ENCODE assay signal across 8 cellular contexts in the genomic region with DNA sequence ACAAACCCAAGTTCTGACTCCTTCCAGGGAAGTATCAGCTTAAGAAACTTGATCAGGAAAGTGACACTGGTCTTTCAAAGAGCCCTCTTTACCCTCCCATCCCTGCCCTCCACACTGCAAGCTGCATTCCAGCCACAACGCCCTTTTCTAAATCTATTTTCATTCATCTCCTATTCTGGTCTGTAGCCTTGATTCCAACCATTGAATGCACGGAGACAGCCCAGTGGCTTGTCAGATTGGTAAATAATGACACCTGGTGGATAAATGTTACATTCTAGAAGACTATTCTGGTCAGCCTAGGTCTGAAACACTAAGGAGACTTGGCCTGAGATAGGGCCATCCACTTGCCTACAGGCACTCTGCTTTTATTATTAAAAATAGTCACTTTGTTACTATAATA.
A peak's percentile ranks its signal among the peaks of the same experiment; 100 is the strongest.
DNase-seq lines count a peak whose midpoint lies in the region; ATAC-seq, FAIRE-seq and TF ChIP-seq lines count a peak whose summit lies in the region.

No MANE protein-coding gene starts in this region.

- no peak overlapping the region for H3K4me3 ChIP-seq in astrocyte of the spinal cord (ENCODE audit: low read depth, low read length)

- DNase-seq in D721Med (ENCODE audit: insufficient read length, low spot score) (no peak), KBM-7 (peak; percentile 36), astrocyte of the spinal cord (ENCODE audit: low read depth, low spot score) (peak; percentile 52), MV-4-11 (lab: John Stamatoyannopoulos, UW) (no peak), middle frontal gyrus (ENCODE audit: extremely low spot score, low spot score) (no peak)

- no peak for ATAC-seq in GM18858 (IDR thresholded peaks at IDR 0.05; ENCODE audit: unreplicated experiment)
- ATAC-seq in HG03571 (IDR thresholded peaks at IDR 0.05; ENCODE audit: unreplicated experiment): no peak

- in situ Hi-C loops in KBM-7 (cut with MboI; ENCODE audit: low pct_unique_long_range_greater_than_20kb, low sequenced_read_pairs) (no loop called here), astrocyte of the spinal cord (cut with HindIII; ENCODE audit: low sequenced_read_pairs) (no loop called here)

- no peak for FAIRE-seq in D721Med (lab: Jason Lieb, UNC)
- FAIRE-seq in islet of Langerhans (lab: Jason Lieb, UNC): peak; percentile 76

- TF ChIP-seq CTCF in D721Med (IDR thresholded peaks at IDR 0.05; ENCODE audit: insufficient read depth, missing control alignments) (peak; percentile 34), astrocyte of the spinal cord (IDR thresholded peaks at IDR 0.05; ENCODE audit: low read depth, low read length) (peak; percentile 28)

Comparison
In these comparisons a context has a peak if more than half of its experiments do, and no peak if none do; other contexts are left out.
1. DNase-seq: peak in KBM-7 (single experiment) and astrocyte of the spinal cord (single experiment); none in D721Med (single experiment), MV-4-11 (single experiment) and middle frontal gyrus (single experiment).